ENCODE assay signal across 8 cellular contexts in the genomic region with DNA sequence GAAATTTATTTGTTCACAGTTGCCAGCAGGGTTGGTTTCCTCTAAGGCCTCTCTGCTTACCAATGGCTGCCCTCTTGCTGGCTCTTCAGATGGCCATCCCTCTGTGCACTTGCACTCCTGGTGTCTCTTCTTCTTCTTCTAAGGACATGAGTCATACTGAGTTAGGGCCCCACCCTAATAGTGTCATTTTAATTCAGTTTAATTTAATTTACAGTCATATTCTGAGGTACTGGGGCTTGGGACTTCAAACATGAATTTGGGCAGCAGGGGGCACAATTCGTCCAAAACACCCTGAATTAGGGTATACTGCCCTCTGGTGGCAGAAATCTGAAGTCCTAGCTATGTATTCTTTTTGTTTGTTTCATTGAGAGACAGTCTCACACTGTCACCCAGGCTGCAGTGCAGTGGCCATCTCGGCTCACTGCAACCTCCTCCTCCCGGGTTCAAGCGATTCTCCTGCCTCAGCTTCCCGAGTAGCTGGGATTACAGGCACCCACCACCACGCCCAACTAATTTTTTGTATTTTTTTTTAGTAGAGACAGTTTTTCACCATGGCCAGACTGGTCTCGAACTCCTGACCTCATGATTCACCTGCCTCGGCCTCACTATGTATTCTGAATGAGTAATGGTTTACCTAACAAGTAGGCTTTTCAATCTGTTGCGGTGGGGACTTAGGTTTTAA. TPM values are rescaled to one million over a fixed set of nuclear protein-coding genes. Genes with fewer than 3 reads are reported as not detected.
DNase-seq lines count a peak whose midpoint lies in the region; ATAC-seq and TF ChIP-seq lines count a peak whose summit lies in the region.

No MANE protein-coding gene starts in this region.

- no peaks in the 10 kb centered on the region for H3K27me3 Mint-ChIP-seq in activated B cell treated with CpG ODN at 0.5 μM for 24 hours

- CTCF ChIA-PET in activated B cell treated with CpG ODN at 0.5 μM for 24 hours (lab: Charles Lee): interaction anchor here (0.5 to 1.8 kb wide), 20 partner anchors 8 to 910 kb away, joined by 3 to 12 read pairs (median 3); a partner anchor contains a TSS

- H3K27ac ChIP-seq in caudate nucleus (ENCODE audit: low read depth, low read length): no peak overlapping the region

- H3K4me1 Mint-ChIP-seq in activated B cell treated with CpG ODN at 0.5 μM for 24 hours: peaks cover 8% of the 10 kb centered on the region

- H3K27ac Mint-ChIP-seq in activated B cell treated with CpG ODN at 0.5 μM for 24 hours: peak overlapping the region; percentile 0

- no peak overlapping the region for H3K4me3 Mint-ChIP-seq in activated B cell treated with CpG ODN at 0.5 μM for 24 hours

- intact Hi-C loops in activated B cell treated with CpG ODN at 0.5 μM for 24 hours (cut with micrococcal nuclease): loop anchor here (1.0 kb wide), 2 partner anchors 20 to 722 kb away; a partner anchor contains a TSS

- peaks cover 73% of the 10 kb centered on the region for H3K36me3 Mint-ChIP-seq in activated B cell treated with CpG ODN at 0.5 μM for 24 hours (ENCODE audit: low read depth)

- DNase-seq in NCI-H446 (lab: John Stamatoyannopoulos, UW) (peak; percentile 86 to 92), activated B cell treated with CpG ODN at 0.5 μM for 24 hours (peak; percentile 43), caudate nucleus (lab: John Stamatoyannopoulos, UW) (peak in 40 of 61 donors; percentile 3 to 83 (median 22)), kidney tubule cell (ENCODE audit: low spot score) (peak; percentile 92)
- DNase-seq in stimulated activated CD4-positive, alpha-beta T cell treated with anti-CD3 and anti-CD28 coated beads, Interleukin-2, amount 100 ng/mL, for 24 hours: peak; percentile 86 to 95

- peak; percentile 87 for ATAC-seq in HG03280 (IDR thresholded peaks at IDR 0.05; ENCODE audit: unreplicated experiment)
- peak; percentile 93 for ATAC-seq in activated B cell treated with CpG ODN at 0.5 μM for 24 hours (ENCODE audit: low read depth)
- no peak for ATAC-seq in HG02623 (IDR thresholded peaks at IDR 0.05; ENCODE audit: unreplicated experiment)

- H3K9me3 Mint-ChIP-seq in activated B cell treated with CpG ODN at 0.5 μM for 24 hours: no peaks in the 10 kb centered on the region

- TF ChIP-seq CTCF in GM12874 (IDR thresholded peaks at IDR 0.05; ENCODE audit: insufficient read depth, low read depth, low read length) (peak; percentile 88), activated B cell treated with CpG ODN at 0.5 μM for 24 hours (IDR thresholded peaks at IDR 0.05) (peak; percentile 94)

- POLR2A ChIA-PET in activated B cell treated with CpG ODN at 0.5 μM for 24 hours (lab: Charles Lee): interaction anchor here (1.0 to 1.9 kb wide), 3 partner anchors 20 to 313 kb away, joined by 3 to 8 read pairs (median 3); a partner anchor contains a TSS

RNA-seq across cellular contexts. Expression of a gene that starts 19.8 kb away (rescaled TPM):
- 21.4 and 22.0 TPM in 2 replicates for total RNA-seq in activated B cell treated with CpG ODN at 0.5 μM for 24 hours

RNA-seq across cellular contexts. Expression of a gene that starts 20.1 kb away (rescaled TPM):
- 28.1 and 30.9 TPM in 2 replicates for total RNA-seq in activated B cell treated with CpG ODN at 0.5 μM for 24 hours

RNA-seq across cellular contexts. Expression of a gene that starts 54.7 kb away (rescaled TPM):
- 36.9 and 39.3 TPM in 2 replicates for total RNA-seq in activated B cell treated with CpG ODN at 0.5 μM for 24 hours

RNA-seq across cellular contexts. Expression of a gene that starts 54.7 kb away (rescaled TPM):
- 0.69 and 0.71 TPM in 2 replicates for total RNA-seq in activated B cell treated with CpG ODN at 0.5 μM for 24 hours

Comparison
In these comparisons a context has a peak if more than half of its experiments do, and no peak if none do; other contexts are left out.
1. DNase-seq: peak in every context shown above with its lines; median percentile 92 in kidney tubule cell; 90 in stimulated activated CD4-positive, alpha-beta T cell treated with anti-CD3 and anti-CD28 coated beads, Interleukin-2, amount 100 ng/mL, for 24 hours; 89 in NCI-H446; 43 in activated B cell treated with CpG ODN at 0.5 μM for 24 hours; 22 in caudate nucleus.